8 cellular contexts compared by ENCODE assay signal in the genomic region with DNA sequence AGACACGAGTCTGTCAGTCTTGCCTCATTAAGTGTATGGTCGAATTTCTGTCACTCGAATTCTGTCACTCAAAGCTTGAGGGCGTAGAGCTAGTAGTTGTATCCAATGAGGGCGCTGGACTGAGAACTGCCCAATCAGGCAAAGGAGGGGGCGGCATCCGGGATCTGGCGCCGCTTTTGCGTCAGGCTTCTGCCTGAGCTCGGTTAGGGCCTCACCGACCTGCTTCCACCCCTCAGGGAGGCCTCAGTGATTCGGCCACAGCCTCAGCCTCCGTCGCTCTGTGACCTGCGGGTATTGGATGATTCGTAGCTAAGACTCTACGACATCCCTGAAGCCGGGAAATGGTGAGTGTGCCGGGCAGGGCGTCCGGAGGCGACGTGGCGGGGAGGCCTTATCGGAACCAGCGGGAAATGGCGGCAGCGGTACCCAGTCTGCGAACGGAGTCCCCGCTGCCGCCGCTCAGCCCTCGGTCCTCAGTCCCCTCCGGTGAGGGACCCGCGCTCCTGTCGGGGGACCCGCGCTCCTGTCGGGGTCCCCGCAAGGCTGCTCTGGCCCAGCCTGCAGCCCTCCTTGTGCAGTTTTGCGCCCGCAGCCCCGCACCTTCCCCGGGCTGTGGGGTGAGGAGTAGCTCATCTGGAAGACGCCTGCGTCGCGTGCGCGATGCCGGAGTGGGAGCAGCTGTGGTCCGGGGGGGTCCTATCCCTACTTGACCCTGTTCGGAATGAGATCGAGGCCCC.
DNase-seq lines count a peak whose midpoint lies in the region; ATAC-seq and FAIRE-seq lines count a peak whose summit lies in the region.

No MANE protein-coding gene starts in this region.

- no peaks in the 10 kb centered on the region for H3K36me3 ChIP-seq in small intestine (ENCODE audit: control insufficient read depth in 2 of 2, insufficient read depth in 2 of 2, low read length in 2 of 2)

- no peak for FAIRE-seq in small intestine (lab: Jason Lieb, UNC)

- no peak overlapping the region for H3K4me3 ChIP-seq in small intestine (ENCODE audit: low read depth in 1 of 2, low read length in 2 of 2)

- peaks cover 0 to 2% of the 10 kb centered on the region in 2 donors for H3K27me3 ChIP-seq in small intestine (ENCODE audit: control insufficient read depth in 2 of 2, insufficient read depth in 2 of 2, low read length in 2 of 2)

- H3K4me1 ChIP-seq in small intestine (ENCODE audit: control insufficient read depth in 2 of 2, insufficient read depth in 1 of 2, low read depth in 1 of 2, low read length in 1 of 2) = no peaks in the 10 kb centered on the region

- H3K9me3 ChIP-seq in small intestine (ENCODE audit: control insufficient read depth, low read depth) = no peaks in the 10 kb centered on the region

- 16 to 38% (median 37%) methylated on average over 52 to 57 of the region's 57 CpGs for WGBS in small intestine, 3 donors

- peak overlapping the region in 1 of 2 donors; percentile 83 for H3K27ac ChIP-seq in small intestine (ENCODE audit: low read depth in 1 of 2, low read length in 1 of 2)

- ATAC-seq in GM21447 (IDR thresholded peaks at IDR 0.05; ENCODE audit: unreplicated experiment) (no peak), GM21619 (IDR thresholded peaks at IDR 0.05; ENCODE audit: unreplicated experiment) (no peak)

- peak; percentile 43 for DNase-seq in NCI-H2029 treated with DMSO at 0.1 percent for 48 hours (lab: John Stamatoyannopoulos, UW)
- peak; percentile 81 to 95 for DNase-seq in dermis microvascular lymphatic vessel endothelial cell (ENCODE audit: low read depth in 2 of 2)
- peak; percentile 89 for DNase-seq in kidney tubule cell (ENCODE audit: low spot score)
- DNase-seq in small intestine = peak; percentile 0
- no peak for DNase-seq in NCI-H345 treated with DMSO at 0.1 percent for 48 hours (lab: John Stamatoyannopoulos, UW; ENCODE audit: unreplicated experiment)
- DNase-seq in stimulated activated CD4-positive, alpha-beta T cell treated with anti-CD3 and anti-CD28 coated beads, Interleukin-4, amount 100 ng/mL, for 24 hours = no peak

Comparison
In these comparisons a context has a peak if more than half of its experiments do, and no peak if none do; other contexts are left out.
1. DNase-seq: peak in NCI-H2029 treated with DMSO at 0.1 percent for 48 hours (single experiment), dermis microvascular lymphatic vessel endothelial cell (2 of 2), kidney tubule cell (single experiment) and small intestine (single experiment); none in NCI-H345 treated with DMSO at 0.1 percent for 48 hours (single experiment) and stimulated activated CD4-positive, alpha-beta T cell treated with anti-CD3 and anti-CD28 coated beads, Interleukin-4, amount 100 ng/mL, for 24 hours (single experiment).